Comparison of ENCODE assay signal across 29 cellular contexts in genomic region chr11:78219493-78220217, GRCh38. TPM values are rescaled to one million over a fixed set of nuclear protein-coding genes. Genes with fewer than 3 reads are reported as not detected.
DNase-seq lines count a peak whose midpoint lies in the region; ATAC-seq and TF ChIP-seq lines count a peak whose summit lies in the region.
"Had no signal": no experiment of that assay in that cellular context is flagged by ENCODE, and none has a peak within 500 bp of the region (broad histone marks: within the 10 kb centered on the region; RNA-seq: fewer than 3 reads in every experiment).

No MANE protein-coding gene starts in this region.

- DNase-seq in activated CD8-positive, alpha-beta memory T cell treated with anti-CD3 and anti-CD28 coated beads, Interleukin-2, amount 50 U/mL, for 48 hours = peak; percentile 34
- no peak for DNase-seq in activated CD8-positive, alpha-beta memory T cell treated with anti-CD3 and anti-CD28 coated beads, Interleukin-2, amount 50 U/mL, for 4 hours
- DNase-seq in GM23248 = peak; percentile 4
- peak; percentile 24 for DNase-seq in ecto neural progenitor cell (ENCODE audit: low spot score)
- DNase-seq in progenitor cell of endocrine pancreas (ENCODE audit: low spot score, unreplicated experiment) = no peak
- DNase-seq in glutamatergic neuron = no peak
- no peak for DNase-seq in esophagus muscularis mucosa (ENCODE audit: extremely low spot score)
- DNase-seq: ACHN; activated CD4-positive, alpha-beta T cell treated with anti-CD3 and anti-CD28 coated beads for 4 hours; activated naive CD8-positive, alpha-beta T cell treated with anti-CD3 and anti-CD28 coated beads, Interleukin-2, amount 10 ng/mL, durations not matched to agents 7 days and 5 days; cerebellar nuclear complex; COR-L47; effector CD8-positive, alpha-beta T cell; erythroblast; foreskin fibroblast; H7; KG1; mesendoderm; naive B cell; NCI-H1436; NCI-H510A; PC-9; SHP77; stimulated activated naive B cell treated with anti-CD40 and anti-IgM and Interleukin-4, amounts not matched to agents 10 μg/mL and 1 μg/mL and 100 μg/mL, for 72 hours had no signal

- H3K27ac ChIP-seq in GM23248 = no peak overlapping the region
- no peak overlapping the region for H3K27ac ChIP-seq in esophagus muscularis mucosa (replicated peaks in 1 of 4)
- H3K27ac ChIP-seq: hepatocyte, PC-9 had no signal

- TF ChIP-seq CTCF in progenitor cell of endocrine pancreas (IDR thresholded peaks at IDR 0.05; ENCODE audit: unreplicated experiment) = no peak
- no peak for TF ChIP-seq CTCF in glutamatergic neuron (IDR thresholded peaks at IDR 0.05; ENCODE audit: partially characterized antibody, unreplicated experiment)
- no peak for TF ChIP-seq CTCF in esophagus muscularis mucosa (IDR thresholded peaks at IDR 0.05)

- H3K9ac ChIP-seq in GM23248 = no peak overlapping the region

- no peaks in the 10 kb centered on the region for H3K79me2 ChIP-seq in GM23248 (ENCODE audit: insufficient read depth)
- H3K79me2 ChIP-seq: hepatocyte had no signal

- no peaks in the 10 kb centered on the region for H3K4me1 ChIP-seq in GM23248 (ENCODE audit: insufficient read depth)
- H3K4me1 ChIP-seq in esophagus muscularis mucosa = no peaks in the 10 kb centered on the region

- H3F3A ChIP-seq in GM23248 (ENCODE audit: insufficient read depth) = no peaks in the 10 kb centered on the region

- no peaks in the 10 kb centered on the region for H3K27me3 Mint-ChIP-seq in progenitor cell of endocrine pancreas
- peaks cover 25% of the 10 kb centered on the region for H3K27me3 Mint-ChIP-seq in glutamatergic neuron (ENCODE audit: unreplicated experiment)
- H3K27me3 Mint-ChIP-seq: activated naive CD8-positive, alpha-beta T cell treated with anti-CD3 and anti-CD28 coated beads, Interleukin-2, amount 10 ng/mL, durations not matched to agents 7 days and 5 days; naive B cell; stimulated activated naive B cell treated with anti-CD40 and anti-IgM and Interleukin-4, amounts not matched to agents 10 μg/mL and 1 μg/mL and 100 μg/mL, for 72 hours had no signal

- no peaks in the 10 kb centered on the region for H3K9me3 ChIP-seq in GM23248 (ENCODE audit: low read depth)
- H3K9me3 ChIP-seq in esophagus muscularis mucosa = no peaks in the 10 kb centered on the region
- H3K9me3 ChIP-seq: thoracic aorta had no signal

- H3K36me3 Mint-ChIP-seq in progenitor cell of endocrine pancreas (ENCODE audit: insufficient read depth) = peaks cover 29% of the 10 kb centered on the region
- H3K36me3 Mint-ChIP-seq in glutamatergic neuron (ENCODE audit: unreplicated experiment) = peaks cover 30% of the 10 kb centered on the region

- peaks cover 7% of the 10 kb centered on the region for H3K4me1 Mint-ChIP-seq in progenitor cell of endocrine pancreas (ENCODE audit: low read depth)
- H3K4me1 Mint-ChIP-seq in glutamatergic neuron (ENCODE audit: low read depth, unreplicated experiment) = no peaks in the 10 kb centered on the region

- H2AFZ ChIP-seq in GM23248 = no peak overlapping the region
- H2AFZ ChIP-seq: hepatocyte, PC-9 had no signal

- ATAC-seq in HG03571 (IDR thresholded peaks at IDR 0.05; ENCODE audit: unreplicated experiment) = no peak
- ATAC-seq: GM12878; stimulated activated naive B cell treated with anti-CD40 and anti-IgM and Interleukin-4, amounts not matched to agents 10 μg/mL and 1 μg/mL and 100 μg/mL, for 72 hours had no signal

- 0 out of 2 replicates have a peak, but pooled peaks cover 5% of the 10 kb centered on the region for H3K36me3 ChIP-seq in GM23248 (ENCODE audit: low read depth)
- peaks cover 34 to 98% (median 89%) of the 10 kb centered on the region in 4 donors for H3K36me3 ChIP-seq in esophagus muscularis mucosa

- no peak for TF ChIP-seq POLR2A in esophagus muscularis mucosa (IDR thresholded peaks at IDR 0.05; ENCODE audit: low read depth)

- H3K4me2 ChIP-seq in GM23248 (ENCODE audit: unreplicated experiment) = no peak overlapping the region
- H3K4me2 ChIP-seq: hepatocyte, PC-9, smooth muscle cell had no signal

- H4K20me1 ChIP-seq in GM23248 (ENCODE audit: insufficient read depth) = no peaks in the 10 kb centered on the region

- H3K9me3 Mint-ChIP-seq in progenitor cell of endocrine pancreas (ENCODE audit: low read depth) = no peaks in the 10 kb centered on the region
- H3K9me3 Mint-ChIP-seq in glutamatergic neuron (ENCODE audit: unreplicated experiment) = peaks cover 35% of the 10 kb centered on the region
- H3K9me3 Mint-ChIP-seq: activated naive CD8-positive, alpha-beta T cell treated with anti-CD3 and anti-CD28 coated beads, Interleukin-2, amount 10 ng/mL, durations not matched to agents 7 days and 5 days; naive B cell; stimulated activated naive B cell treated with anti-CD40 and anti-IgM and Interleukin-4, amounts not matched to agents 10 μg/mL and 1 μg/mL and 100 μg/mL, for 72 hours had no signal

- no peak overlapping the region for H3K4me3 ChIP-seq in GM23248
- no peak overlapping the region for H3K4me3 ChIP-seq in esophagus muscularis mucosa
- H3K4me3 ChIP-seq: GM12878, hepatocyte, PC-9, smooth muscle cell, thoracic aorta had no signal

- in situ Hi-C loops in GM23248 (cut with MboI) = loop anchor here (10.0 kb wide), 1 partner anchor 345 kb away; no protein-coding TSS in a partner anchor

- H3K4me3 Mint-ChIP-seq in progenitor cell of endocrine pancreas (ENCODE audit: low read depth) = no peak overlapping the region
- H3K4me3 Mint-ChIP-seq in glutamatergic neuron (ENCODE audit: unreplicated experiment) = no peak overlapping the region
- H3K4me3 Mint-ChIP-seq: activated naive CD8-positive, alpha-beta T cell treated with anti-CD3 and anti-CD28 coated beads, Interleukin-2, amount 10 ng/mL, durations not matched to agents 7 days and 5 days; naive B cell; stimulated activated naive B cell treated with anti-CD40 and anti-IgM and Interleukin-4, amounts not matched to agents 10 μg/mL and 1 μg/mL and 100 μg/mL, for 72 hours had no signal

- H3K27ac Mint-ChIP-seq in progenitor cell of endocrine pancreas (peak overlapping the region; percentile 73), glutamatergic neuron (ENCODE audit: unreplicated experiment) (no peak overlapping the region)
- H3K27ac Mint-ChIP-seq: stimulated activated naive B cell treated with anti-CD40 and anti-IgM and Interleukin-4, amounts not matched to agents 10 μg/mL and 1 μg/mL and 100 μg/mL, for 72 hours had no signal

- intact Hi-C loops in esophagus muscularis mucosa (cut with DNase I) = no loop called here

- WGBS in GM23248 (ENCODE audit: low coverage in 1 of 2, low lambda C conversion rate in 2 of 2, missing lambda C conversion rate in 2 of 2), 2 experiments = 95 to 96% methylated on average over 7 of the region's 7 CpGs
- 95% methylated on average over 7 of the region's 7 CpGs for WGBS in esophagus muscularis mucosa

- no peak for TF ChIP-seq EP300 in esophagus muscularis mucosa (IDR thresholded peaks at IDR 0.05)

- H3K27me3 ChIP-seq in GM23248 (replicated peaks; ENCODE audit: insufficient read depth) (no peaks in the 10 kb centered on the region), esophagus muscularis mucosa (no peaks in the 10 kb centered on the region)
- H3K27me3 ChIP-seq: hepatocyte had no signal

- H3K9me2 ChIP-seq in GM23248 (ENCODE audit: insufficient read depth) = no peaks in the 10 kb centered on the region

RNA-seq across cellular contexts. Expression of gene USP35, which starts 30.9 kb away (rescaled TPM):
- 7.0 and 8.9 TPM in 2 replicates for total RNA-seq in GM23248 (2014; rRNA removed; shearing (Covaris generic))
- polyA plus RNA-seq in GM23248 (2016; fragmentation: Nextera tagmentation; extraction: Ambion mirVana) = 2.2 and 2.7 TPM in 2 replicates
- total RNA-seq in progenitor cell of endocrine pancreas (14.7 and 16.5 TPM in 2 replicates), glutamatergic neuron (ENCODE audit: unreplicated experiment) (34.2 TPM), esophagus muscularis mucosa (10 to 100 TPM in 2 of 4 donors, 1 to 10 TPM in 2; 5.8 to 15.4 (median 11.3) TPM)

RNA-seq across cellular contexts. Expression of gene KCTD21, which starts 31.2 kb away (rescaled TPM):
- 7.5 and 13.1 TPM in 2 replicates for total RNA-seq in GM23248 (2014; rRNA removed; shearing (Covaris generic))
- 5.7 and 7.6 TPM in 2 replicates for polyA plus RNA-seq in GM23248 (2016; fragmentation: Nextera tagmentation; extraction: Ambion mirVana)
- total RNA-seq in progenitor cell of endocrine pancreas = 7.4 and 10.1 TPM in 2 replicates
- total RNA-seq in glutamatergic neuron (ENCODE audit: unreplicated experiment) = 9.7 TPM
- 10 to 100 TPM in 2 of 4 donors, 1 to 10 TPM in 2; 6.6 to 21.0 (median 12.1) TPM for total RNA-seq in esophagus muscularis mucosa

Comparison
In these comparisons a context has a peak if more than half of its experiments do, and no peak if none do; other contexts are left out.
1. DNase-seq: peak in activated CD8-positive, alpha-beta memory T cell treated with anti-CD3 and anti-CD28 coated beads, Interleukin-2, amount 50 U/mL, for 48 hours (single experiment), GM23248 (single experiment) and ecto neural progenitor cell (single experiment); none in activated CD8-positive, alpha-beta memory T cell treated with anti-CD3 and anti-CD28 coated beads, Interleukin-2, amount 50 U/mL, for 4 hours (single experiment), progenitor cell of endocrine pancreas (single experiment), glutamatergic neuron (single experiment) and esophagus muscularis mucosa (single experiment).